In genomic region chr1:223740058-223740736, GRCh38 we compare ENCODE assay signal across 8 cellular contexts. TPM values are rescaled to one million over a fixed set of nuclear protein-coding genes. Genes with fewer than 3 reads are reported as not detected.
DNase-seq lines count a peak whose midpoint lies in the region; ATAC-seq, FAIRE-seq and TF ChIP-seq lines count a peak whose summit lies in the region.
"Not testable (repeated sequence)": the region's sequence is repeated elsewhere in the genome, so short reads cannot be mapped to it uniquely, and the experiment has no call there.

No MANE protein-coding gene starts in this region.

- 84% methylated on average over 9 of the region's 9 CpGs for WGBS in A549 (ENCODE audit: missing lambda C conversion rate)
- WGBS in mammary epithelial cell (ENCODE audit: low coverage, missing lambda C conversion rate): 84% methylated on average over 9 of the region's 9 CpGs
- WGBS in sigmoid colon, 2 donors: 29 to 72% methylated on average over 9 of the region's 9 CpGs
- 48 to 69% methylated on average over 6 to 9 of the region's 9 CpGs for WGBS in transverse colon (ENCODE audit: low coverage in 1 of 2), 2 donors

- not testable (repeated sequence) for H3K27me3 Mint-ChIP-seq in immature natural killer cell (ENCODE audit: low read depth in 3 of 3)

- DNase-seq in A549 (ENCODE audit: low read depth in 1 of 2, low spot score in 1 of 2); RWPE1 (ENCODE audit: low spot score); mammary epithelial cell; epithelial cell of prostate (ENCODE audit: low read depth, low spot score); immature natural killer cell; sigmoid colon; transverse colon: not testable (repeated sequence)

- H4K20me1 ChIP-seq in mammary epithelial cell (ENCODE audit: insufficient read depth, low read length): not testable (repeated sequence)

- not testable (repeated sequence) for H3K9ac ChIP-seq in mammary epithelial cell (ENCODE audit: insufficient read depth, low read length)
- peak overlapping the region; percentile 38 for H3K9ac ChIP-seq in mucosa of stomach (ENCODE audit: low read length)

- in situ Hi-C loops in mammary epithelial cell (cut with MboI; ENCODE audit: low sequenced_read_pairs in 2 of 2); transverse colon (cut with MboI; ENCODE audit: low pct_ligation_motif_present in 1 of 4, low pct_unique_long_range_greater_than_20kb in 1 of 4, low sequenced_read_pairs in 3 of 4): not testable (repeated sequence)

- H3K79me2 ChIP-seq in mammary epithelial cell (ENCODE audit: insufficient read depth, low read length): peaks cover 91% of the 10 kb centered on the region

- not testable (repeated sequence) for H3K36me3 Mint-ChIP-seq in immature natural killer cell

- H3K27ac ChIP-seq in A549 (peak overlapping the region; percentile 14 to 68; a peak in 2 of 6 replicates), RWPE1 (peak overlapping the region; percentile 76; the same call in 1 of the 2 replicates), mammary epithelial cell (ENCODE audit: insufficient read depth, low read depth, low read length) (peak overlapping the region; percentile 14), epithelial cell of prostate (peak overlapping the region; percentile 99), sigmoid colon (peak overlapping the region; percentile 3 to 68 (median 54)), transverse colon (peak overlapping the region; percentile 75 to 83 (median 77))

- TF ChIP-seq RAD21 in A549 (conservative IDR thresholded peaks at IDR 0.05 in 1 of 2, IDR thresholded peaks at IDR 0.05 in 1 of 2): not testable (repeated sequence)

- TF ChIP-seq POLR2A in A549 (IDR thresholded peaks at IDR 0.05; ENCODE audit: low read length); sigmoid colon (IDR thresholded peaks at IDR 0.05); transverse colon (IDR thresholded peaks at IDR 0.05): not testable (repeated sequence)

- not testable (repeated sequence) for H3K4me3 Mint-ChIP-seq in immature natural killer cell

- H3K4me1 ChIP-seq in A549: peaks cover 71% of the 10 kb centered on the region
- H3K4me1 ChIP-seq in mammary epithelial cell (ENCODE audit: insufficient read depth, low read length): peaks cover 37% of the 10 kb centered on the region
- peaks cover 41% of the 10 kb centered on the region for H3K4me1 ChIP-seq in mucosa of stomach (ENCODE audit: control insufficient read depth, insufficient read depth, low read length)
- H3K4me1 ChIP-seq in sigmoid colon: peaks cover 0 to 30% (median 27%) of the 10 kb centered on the region in 4 donors
- H3K4me1 ChIP-seq in transverse colon: peaks cover 19 to 47% (median 36%) of the 10 kb centered on the region in 4 donors

- H2AFZ ChIP-seq in mammary epithelial cell (ENCODE audit: low read depth, low read length): not testable (repeated sequence)

- H3K27ac Mint-ChIP-seq in immature natural killer cell: peak overlapping the region in 4 of 6 donors; percentile 53 to 79 (median 63)

- H3K4me2 ChIP-seq in A549; mammary epithelial cell (ENCODE audit: insufficient read depth, low read depth, low read length): not testable (repeated sequence)

- not testable (repeated sequence) for ATAC-seq in A549

- BruUV-seq in mammary epithelial cell (replicated peaks; lab: Mats Ljungman, UMichigan): TSS peak; percentile 13

- not testable (repeated sequence) for H3K9me3 ChIP-seq in A549; mammary epithelial cell (replicated peaks; ENCODE audit: insufficient read depth, low read length); mucosa of stomach (ENCODE audit: control insufficient read depth, low read length); sigmoid colon; transverse colon

- not testable (repeated sequence) for FAIRE-seq in A549 (lab: Jason Lieb, UNC)

- not testable (repeated sequence) for TF ChIP-seq CTCF in A549 (IDR thresholded peaks at IDR 0.05); RWPE1 (conservative IDR thresholded peaks at IDR 0.05; ENCODE audit: low read depth); mammary epithelial cell (conservative IDR thresholded peaks at IDR 0.05 in 1 of 2, IDR thresholded peaks at IDR 0.05 in 1 of 2; ENCODE audit: extremely low read depth in 1 of 2, insufficient read depth in 1 of 2, low read depth in 1 of 2, low read length in 2 of 2); sigmoid colon (IDR thresholded peaks at IDR 0.05); transverse colon (IDR thresholded peaks at IDR 0.05)

- not testable (repeated sequence) for H3K4me1 Mint-ChIP-seq in immature natural killer cell

- intact Hi-C loops in mammary epithelial cell (cut with micrococcal nuclease); sigmoid colon (cut with DNase I); transverse colon (cut with DNase I; ENCODE audit: low total_unique reads): not testable (repeated sequence)

- CTCF ChIA-PET in A549 (lab: Yijun Ruan, JAX) (interaction anchor here (0.8 to 10.1 kb wide), 5 partner anchors 9 to 29 kb away, joined by 3 to 100 read pairs (median 4); partner anchors contain the start of gene CAPN2), RWPE1 (lab: Yijun Ruan, JAX) (interaction anchor here (0.5 kb wide), 1 partner anchor 43 kb away, joined by 4 read pairs; no protein-coding TSS in a partner anchor)
- CTCF ChIA-PET in mammary epithelial cell (lab: Charles Lee; ENCODE audit: low non-redundant PET): not testable (repeated sequence)

- not testable (repeated sequence) for H3K9me3 Mint-ChIP-seq in immature natural killer cell

- H3K36me3 ChIP-seq in mammary epithelial cell (ENCODE audit: insufficient read depth, low read length) (peaks cover 24% of the 10 kb centered on the region), sigmoid colon (peaks cover 0 to 25% (median 9%) of the 10 kb centered on the region in 4 donors), transverse colon (peaks cover 0 to 11% (median 3%) of the 10 kb centered on the region in 4 donors)
- H3K36me3 ChIP-seq in mucosa of stomach (ENCODE audit: control insufficient read depth, insufficient read depth, low read length): not testable (repeated sequence)

- dilution Hi-C loops in mammary epithelial cell (cut with HindIII; ENCODE audit: low sequenced_read_pairs): not testable (repeated sequence)

- TF ChIP-seq EP300 in A549 (IDR thresholded peaks at IDR 0.05); sigmoid colon (IDR thresholded peaks at IDR 0.05); transverse colon (IDR thresholded peaks at IDR 0.05; ENCODE audit: low read depth): not testable (repeated sequence)

- not testable (repeated sequence) for H3K4me3 ChIP-seq in A549; mammary epithelial cell (replicated peaks in 1 of 3; ENCODE audit: insufficient read depth in 1 of 3, low read depth in 2 of 3, low read length in 3 of 3); mucosa of stomach (ENCODE audit: low read length); sigmoid colon; transverse colon

- POLR2A ChIA-PET in A549 (lab: Yijun Ruan, JAX); RWPE1 (lab: Yijun Ruan, JAX; ENCODE audit: low non-redundant PET): not testable (repeated sequence)

- not testable (repeated sequence) for H3K27me3 ChIP-seq in mammary epithelial cell (ENCODE audit: insufficient read depth, low read length); mucosa of stomach (ENCODE audit: control insufficient read depth, insufficient read depth, low read length); sigmoid colon; transverse colon

RNA-seq across cellular contexts. Expression of gene CAPN2, which starts 27.9 kb away (rescaled TPM):
- polyA plus RNA-seq in A549 (2011; rRNA removed): 199 and 217 TPM in 2 replicates
- polyA plus RNA-seq in A549 (2012; cell fraction: cytosol; rRNA removed): 132 and 138 TPM in 2 replicates
- 115 and 134 TPM in 2 replicates for polyA plus RNA-seq in A549 (2012; cell fraction: nucleus; rRNA removed)
- 285 to 327 TPM (median 300 TPM) in 3 replicates for polyA plus RNA-seq in A549 (2017; fragmentation: RNase III; extraction: RNeasy Plus Mini Kit Qiagen cat#74134 plus additional on column Dnase treatment)
- 153 and 163 TPM in 2 replicates for polyA minus RNA-seq in A549 (2011; rRNA and poly(A)+ RNA removed)
- total RNA-seq in mammary epithelial cell: 100 to 1,000 TPM; 270 to 454 TPM
- 234 TPM for polyA plus RNA-seq in mammary epithelial cell
- 517 TPM for polyA minus RNA-seq in mammary epithelial cell
- 100 to 1,000 TPM; 126 to 232 (median 141) TPM for polyA plus RNA-seq in immature natural killer cell
- total RNA-seq in sigmoid colon: 100 to 1,000 TPM in 1 of 4 donors, 10 to 100 TPM in 3; 67.3 to 154 (median 73.6) TPM
- 100 to 1,000 TPM; 135 to 266 (median 158) TPM for polyA plus RNA-seq in sigmoid colon
- 100 to 1,000 TPM; 193 to 505 (median 387) TPM for total RNA-seq in transverse colon

Comparison
In these comparisons a context has a peak if more than half of its experiments do, and no peak if none do; other contexts are left out.
1. H3K27ac ChIP-seq: peak in every context shown above with its lines; median percentile 99 in epithelial cell of prostate; 77 in transverse colon; 76 in RWPE1; 54 in sigmoid colon; 41 in A549; 14 in mammary epithelial cell.